Comparison of ENCODE assay signal across 8 cellular contexts in genomic region chr1:27216466-27216865, GRCh38.
"Had no signal": no experiment of that assay in that cellular context is flagged by ENCODE, and none has a peak within 500 bp of the region (broad histone marks: within the 10 kb centered on the region; RNA-seq: fewer than 3 reads in every experiment).

No MANE protein-coding gene starts in this region.

- DNase-seq: GDM1, GF-D8 had no signal

- H3K4me3 ChIP-seq: GM12878 had no signal

- FAIRE-seq: G401.6, GM12878, GM12891, GM12892, GM18507, GM19239 had no signal

- ATAC-seq: GM12878 had no signal
